Comparison of ENCODE assay signal across 19 cellular contexts in the genomic region with DNA sequence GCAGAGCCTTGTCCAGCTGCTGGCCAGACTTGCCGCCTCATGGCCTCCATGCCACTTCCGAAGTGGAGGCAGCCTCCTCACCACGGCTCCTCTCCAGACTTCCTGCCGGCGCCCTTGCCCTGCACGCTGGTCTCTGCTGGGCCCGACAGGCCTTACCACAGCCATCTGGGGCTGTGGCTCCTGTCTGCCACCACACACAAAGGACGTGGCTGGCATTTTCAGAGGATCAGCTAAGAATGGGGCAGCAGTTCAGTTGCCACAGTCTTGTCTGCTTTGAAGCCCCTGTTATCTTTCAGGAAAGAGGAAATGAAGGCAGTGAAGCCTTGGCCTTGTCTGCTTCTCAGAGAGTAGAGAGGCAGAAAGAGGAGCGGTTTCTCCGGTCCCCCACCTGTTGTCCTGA.
DNase-seq lines count a peak whose midpoint lies in the region; ATAC-seq and TF ChIP-seq lines count a peak whose summit lies in the region.
"Had no signal": no experiment of that assay in that cellular context is flagged by ENCODE, and none has a peak within 500 bp of the region (broad histone marks: within the 10 kb centered on the region; RNA-seq: fewer than 3 reads in every experiment).

No MANE protein-coding gene starts in this region.

- peaks cover 14% of the 10 kb centered on the region for H3K4me1 Mint-ChIP-seq in activated CD8-positive, alpha-beta T cell treated with anti-CD3 and anti-CD28 coated beads, Interleukin-2, amount 10 ng/mL, durations not matched to agents 7 days and 5 days (ENCODE audit: low read depth)
- H3K4me1 Mint-ChIP-seq in activated CD8-positive, alpha-beta T cell treated with anti-CD3 and anti-CD28 coated beads for 36 hours (ENCODE audit: low read depth), result peaks cover 3% of the 10 kb centered on the region
- H3K4me1 Mint-ChIP-seq in endodermal cell (peaks cover 11% of the 10 kb centered on the region), nephron progenitor cell (peaks cover 21% of the 10 kb centered on the region)
- H3K4me1 Mint-ChIP-seq: CD4-positive, CD25-positive, alpha-beta regulatory T cell had no signal

- H3K9me3 ChIP-seq in BLaER1 treated with 17β-estradiol and CSF1 and Interleukin-3, amounts not matched to agents 10 nM and 100 nM (replicated peaks in 1 of 11), result no peaks in the 10 kb centered on the region
- H3K9me3 ChIP-seq in endodermal cell (ENCODE audit: control insufficient read depth, low read length), result no peaks in the 10 kb centered on the region
- H3K9me3 ChIP-seq: Caco-2, SJCRH30 had no signal

- POLR2A ChIA-PET in activated CD8-positive, alpha-beta T cell treated with anti-CD3 and anti-CD28 coated beads, Interleukin-2, amount 10 ng/mL, durations not matched to agents 7 days and 5 days (lab: Charles Lee), result no interaction called here
- POLR2A ChIA-PET in activated CD8-positive, alpha-beta T cell treated with anti-CD3 and anti-CD28 coated beads for 36 hours (lab: Charles Lee), result interaction anchor here (1.1 to 1.4 kb wide), 2 partner anchors 8 to 11 kb away, joined by 3 to 4 read pairs; no protein-coding TSS in a partner anchor

- H3K27ac Mint-ChIP-seq in activated CD8-positive, alpha-beta T cell treated with anti-CD3 and anti-CD28 coated beads, Interleukin-2, amount 10 ng/mL, durations not matched to agents 7 days and 5 days, result no peak overlapping the region
- no peak overlapping the region for H3K27ac Mint-ChIP-seq in activated CD8-positive, alpha-beta T cell treated with anti-CD3 and anti-CD28 coated beads for 36 hours
- H3K27ac Mint-ChIP-seq in endodermal cell, result no peak overlapping the region
- no peak overlapping the region for H3K27ac Mint-ChIP-seq in nephron progenitor cell
- H3K27ac Mint-ChIP-seq: CD4-positive, CD25-positive, alpha-beta regulatory T cell; GM23338 had no signal

- no peaks in the 10 kb centered on the region for H3K36me3 Mint-ChIP-seq in activated CD8-positive, alpha-beta T cell treated with anti-CD3 and anti-CD28 coated beads, Interleukin-2, amount 10 ng/mL, durations not matched to agents 7 days and 5 days (ENCODE audit: low read depth)
- no peaks in the 10 kb centered on the region for H3K36me3 Mint-ChIP-seq in activated CD8-positive, alpha-beta T cell treated with anti-CD3 and anti-CD28 coated beads for 36 hours (ENCODE audit: low read depth)
- H3K36me3 Mint-ChIP-seq in endodermal cell (ENCODE audit: low read depth) (no peaks in the 10 kb centered on the region), nephron progenitor cell (ENCODE audit: low read depth) (no peaks in the 10 kb centered on the region)
- H3K36me3 Mint-ChIP-seq: CD4-positive, CD25-positive, alpha-beta regulatory T cell had no signal

- peak overlapping the region in 8 of 11 experiments; percentile 29 to 69 (median 63); a peak in 15 of 22 replicates for H3K9ac ChIP-seq in BLaER1 treated with 17β-estradiol and CSF1 and Interleukin-3, amounts not matched to agents 10 nM and 100 nM
- no peak overlapping the region for H3K9ac ChIP-seq in endodermal cell (ENCODE audit: extremely low read depth, low read length, poor library complexity, severe bottlenecking)

- no peak overlapping the region for H3K4me3 Mint-ChIP-seq in activated CD8-positive, alpha-beta T cell treated with anti-CD3 and anti-CD28 coated beads, Interleukin-2, amount 10 ng/mL, durations not matched to agents 7 days and 5 days
- H3K4me3 Mint-ChIP-seq in activated CD8-positive, alpha-beta T cell treated with anti-CD3 and anti-CD28 coated beads for 36 hours, result no peak overlapping the region
- no peak overlapping the region for H3K4me3 Mint-ChIP-seq in endodermal cell
- no peak overlapping the region for H3K4me3 Mint-ChIP-seq in nephron progenitor cell
- H3K4me3 Mint-ChIP-seq: GM23338 had no signal

- H3K9me3 Mint-ChIP-seq in activated CD8-positive, alpha-beta T cell treated with anti-CD3 and anti-CD28 coated beads, Interleukin-2, amount 10 ng/mL, durations not matched to agents 7 days and 5 days (ENCODE audit: insufficient read depth), result no peaks in the 10 kb centered on the region
- H3K9me3 Mint-ChIP-seq in activated CD8-positive, alpha-beta T cell treated with anti-CD3 and anti-CD28 coated beads for 36 hours, result no peaks in the 10 kb centered on the region
- H3K9me3 Mint-ChIP-seq in endodermal cell (no peaks in the 10 kb centered on the region), nephron progenitor cell (no peaks in the 10 kb centered on the region)
- H3K9me3 Mint-ChIP-seq: CD4-positive, CD25-positive, alpha-beta regulatory T cell; GM23338 had no signal

- H3K27me3 ChIP-seq in BLaER1 treated with 17β-estradiol and CSF1 and Interleukin-3, amounts not matched to agents 10 nM and 100 nM, result no peaks in the 10 kb centered on the region
- no peaks in the 10 kb centered on the region for H3K27me3 ChIP-seq in endodermal cell (ENCODE audit: control insufficient read depth, insufficient read depth, low read length, poor library complexity, severe bottlenecking)

- H3K27me3 Mint-ChIP-seq in activated CD8-positive, alpha-beta T cell treated with anti-CD3 and anti-CD28 coated beads, Interleukin-2, amount 10 ng/mL, durations not matched to agents 7 days and 5 days (ENCODE audit: low read depth), result peaks cover 24% of the 10 kb centered on the region
- H3K27me3 Mint-ChIP-seq in activated CD8-positive, alpha-beta T cell treated with anti-CD3 and anti-CD28 coated beads for 36 hours, result peaks cover 6% of the 10 kb centered on the region
- H3K27me3 Mint-ChIP-seq in endodermal cell (ENCODE audit: insufficient read depth), result no peaks in the 10 kb centered on the region
- H3K27me3 Mint-ChIP-seq in nephron progenitor cell (ENCODE audit: low read depth, poor library complexity), result peaks cover 33% of the 10 kb centered on the region

- H3K36me3 ChIP-seq in BLaER1 treated with 17β-estradiol and CSF1 and Interleukin-3, amounts not matched to agents 10 nM and 100 nM, result no peaks in the 10 kb centered on the region
- H3K36me3 ChIP-seq in endodermal cell (ENCODE audit: control insufficient read depth, insufficient read depth, low read length), result no peaks in the 10 kb centered on the region
- H3K36me3 ChIP-seq: SJCRH30 had no signal

- H3K4me3 ChIP-seq in BLaER1 treated with 17β-estradiol and CSF1 and Interleukin-3, amounts not matched to agents 10 nM and 100 nM, result no peak overlapping the region
- no peak overlapping the region for H3K4me3 ChIP-seq in endodermal cell (ENCODE audit: low read length)
- H3K4me3 ChIP-seq: GM23338, K562, SJCRH30 had no signal

- H3K4me2 ChIP-seq in BLaER1 treated with 17β-estradiol and CSF1 and Interleukin-3, amounts not matched to agents 10 nM and 100 nM, result peak overlapping the region; percentile 64 to 91 (median 84)
- H3K4me2 ChIP-seq: GM23338 had no signal

- H3K27ac ChIP-seq in BLaER1 treated with 17β-estradiol and CSF1 and Interleukin-3, amounts not matched to agents 10 nM and 100 nM, result peak overlapping the region in 10 of 11 experiments; percentile 10 to 83 (median 74); a peak in 19 of 22 replicates
- peak overlapping the region; percentile 21 for H3K27ac ChIP-seq in endodermal cell (ENCODE audit: low read depth, low read length)
- H3K27ac ChIP-seq: SJCRH30 had no signal

- intact Hi-C loops in activated CD8-positive, alpha-beta T cell treated with anti-CD3 and anti-CD28 coated beads for 36 hours (cut with micrococcal nuclease), result no loop called here

- CTCF ChIA-PET in activated CD8-positive, alpha-beta T cell treated with anti-CD3 and anti-CD28 coated beads, Interleukin-2, amount 10 ng/mL, durations not matched to agents 7 days and 5 days (lab: Charles Lee), result interaction anchor here (1.3 kb wide), 1 partner anchor 33 kb away, joined by 3 read pairs; no protein-coding TSS in a partner anchor
- CTCF ChIA-PET in activated CD8-positive, alpha-beta T cell treated with anti-CD3 and anti-CD28 coated beads for 36 hours (lab: Charles Lee), result interaction anchor here (0.9 to 1.4 kb wide), 2 partner anchors 12 to 34 kb away, joined by 3 to 6 read pairs; no protein-coding TSS in a partner anchor

- H3K4me1 ChIP-seq in BLaER1 treated with 17β-estradiol and CSF1 and Interleukin-3, amounts not matched to agents 10 nM and 100 nM, result peaks cover 58 to 65% (median 61%) of the 10 kb centered on the region in 10 experiments
- no peaks in the 10 kb centered on the region for H3K4me1 ChIP-seq in endodermal cell (ENCODE audit: control insufficient read depth, insufficient read depth, low read length)
- H3K4me1 ChIP-seq: Caco-2, SJCRH30 had no signal

- no peaks in the 10 kb centered on the region for H4K20me1 ChIP-seq in BLaER1 treated with 17β-estradiol and CSF1 and Interleukin-3, amounts not matched to agents 10 nM and 100 nM

- ATAC-seq in activated CD8-positive, alpha-beta T cell treated with anti-CD3 and anti-CD28 coated beads, Interleukin-2, amount 10 ng/mL, durations not matched to agents 7 days and 5 days, result peak; percentile 39
- ATAC-seq in activated CD8-positive, alpha-beta T cell treated with anti-CD3 and anti-CD28 coated beads for 36 hours, result no peak
- ATAC-seq: HCT116, K562 had no signal

- no peak for DNase-seq in activated CD8-positive, alpha-beta T cell treated with anti-CD3 and anti-CD28 coated beads, Interleukin-2, amount 10 ng/mL, durations not matched to agents 7 days and 5 days
- DNase-seq in activated CD8-positive, alpha-beta T cell treated with anti-CD3 and anti-CD28 coated beads for 36 hours, result no peak
- DNase-seq in Kasumi-1 (lab: John Stamatoyannopoulos, UW), result peak; percentile 62 to 82
- no peak for DNase-seq in endodermal cell
- DNase-seq in NCI-H128 (lab: John Stamatoyannopoulos, UW; ENCODE audit: unreplicated experiment), result no peak
- DNase-seq in NCI-H446 (lab: John Stamatoyannopoulos, UW), result no peak
- DNase-seq in nephron progenitor cell, result no peak
- DNase-seq: 8988T; Caco-2; CD4-positive, CD25-positive, alpha-beta regulatory T cell; NCI-H1436; NCI-H1930; NCI-H226; NCI-H524 treated with DMSO at 0.1 percent for 48 hours had no signal

- 76 to 85% methylated on average over 9 to 10 of the region's 10 CpGs for WGBS in endodermal cell (ENCODE audit: insufficient coverage in 1 of 2, insufficient read length in 1 of 2), 2 experiments

- no peak for TF ChIP-seq CTCF in activated CD8-positive, alpha-beta T cell treated with anti-CD3 and anti-CD28 coated beads for 36 hours (IDR thresholded peaks at IDR 0.05)
- TF ChIP-seq CTCF in endodermal cell (conservative IDR thresholded peaks at IDR 0.05) (no peak), nephron progenitor cell (IDR thresholded peaks at IDR 0.05) (no peak)

Comparison
In these comparisons a context has a peak if more than half of its experiments do, and no peak if none do; other contexts are left out.
1. DNase-seq: peak in Kasumi-1 (2 of 2); none in activated CD8-positive, alpha-beta T cell treated with anti-CD3 and anti-CD28 coated beads, Interleukin-2, amount 10 ng/mL, durations not matched to agents 7 days and 5 days (single experiment), activated CD8-positive, alpha-beta T cell treated with anti-CD3 and anti-CD28 coated beads for 36 hours (single experiment), endodermal cell (single experiment), NCI-H128 (single experiment), NCI-H446 (0 of 2) and nephron progenitor cell (single experiment).